Comparison of ENCODE assay signal across 1 cellular context in the genomic region with DNA sequence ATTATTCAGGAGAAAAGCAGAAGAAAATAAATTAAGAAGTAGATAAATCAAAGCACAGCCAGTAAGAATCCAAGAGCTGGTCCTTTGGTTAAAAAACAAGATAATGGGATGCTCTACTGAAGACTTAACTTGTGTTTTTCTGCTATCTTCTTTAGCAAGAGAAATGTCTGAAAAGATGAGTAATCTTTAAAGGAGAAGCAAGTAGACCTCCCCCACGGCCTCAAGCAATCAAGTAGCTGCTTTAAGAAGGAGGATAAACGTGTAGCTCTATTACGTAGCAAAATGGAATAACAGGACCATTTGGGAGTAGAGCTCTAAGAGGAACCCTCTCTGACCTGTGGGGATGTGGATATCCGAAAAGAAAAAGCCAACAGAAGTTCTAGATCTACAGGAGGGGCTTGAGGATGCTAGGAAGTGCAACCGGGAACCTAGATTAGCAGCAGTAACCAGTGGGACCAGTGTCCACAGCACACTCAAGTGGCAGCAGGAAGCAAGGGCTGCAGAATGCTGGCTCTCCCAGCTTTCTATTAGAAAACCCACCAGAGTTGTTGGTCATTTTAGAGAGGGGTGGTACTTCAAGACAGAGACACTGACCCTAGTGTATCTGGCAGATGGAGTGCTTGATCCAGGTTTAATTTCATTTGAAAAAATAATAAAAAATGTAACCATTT.
TF ChIP-seq lines count a peak whose summit lies in the region.

No MANE protein-coding gene starts in this region.

TF ChIP-seq in K562, 482 proteins besides CTCF, POLR2A, EP300 and RAD21 (continued from another document):
- TF ChIP-seq, protein P1, sequence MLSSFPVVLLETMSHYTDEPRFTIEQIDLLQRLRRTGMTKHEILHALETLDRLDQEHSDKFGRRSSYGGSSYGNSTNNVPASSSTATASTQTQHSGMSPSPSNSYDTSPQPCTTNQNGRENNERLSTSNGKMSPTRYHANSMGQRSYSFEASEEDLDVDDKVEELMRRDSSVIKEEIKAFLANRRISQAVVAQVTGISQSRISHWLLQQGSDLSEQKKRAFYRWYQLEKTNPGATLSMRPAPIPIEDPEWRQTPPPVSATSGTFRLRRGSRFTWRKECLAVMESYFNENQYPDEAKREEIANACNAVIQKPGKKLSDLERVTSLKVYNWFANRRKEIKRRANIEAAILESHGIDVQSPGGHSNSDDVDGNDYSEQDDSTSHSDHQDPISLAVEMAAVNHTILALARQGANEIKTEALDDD (IDR thresholded peaks at IDR 0.05): peak; percentile 67
- no peak for TF ChIP-seq XRCC3 (IDR thresholded peaks at IDR 0.05)
- TF ChIP-seq, protein P2, sequence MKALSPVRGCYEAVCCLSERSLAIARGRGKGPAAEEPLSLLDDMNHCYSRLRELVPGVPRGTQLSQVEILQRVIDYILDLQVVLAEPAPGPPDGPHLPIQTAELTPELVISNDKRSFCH (CRISPR knock-in tag; IDR thresholded peaks at IDR 0.05): no peak
- TF ChIP-seq, protein P2 (tag; IDR thresholded peaks at IDR 0.05): no peak
- no peak for TF ChIP-seq NFATC3 (IDR thresholded peaks at IDR 0.05)
- TF ChIP-seq YBX1 (IDR thresholded peaks at IDR 0.05): no peak
- TF ChIP-seq, protein P3, sequence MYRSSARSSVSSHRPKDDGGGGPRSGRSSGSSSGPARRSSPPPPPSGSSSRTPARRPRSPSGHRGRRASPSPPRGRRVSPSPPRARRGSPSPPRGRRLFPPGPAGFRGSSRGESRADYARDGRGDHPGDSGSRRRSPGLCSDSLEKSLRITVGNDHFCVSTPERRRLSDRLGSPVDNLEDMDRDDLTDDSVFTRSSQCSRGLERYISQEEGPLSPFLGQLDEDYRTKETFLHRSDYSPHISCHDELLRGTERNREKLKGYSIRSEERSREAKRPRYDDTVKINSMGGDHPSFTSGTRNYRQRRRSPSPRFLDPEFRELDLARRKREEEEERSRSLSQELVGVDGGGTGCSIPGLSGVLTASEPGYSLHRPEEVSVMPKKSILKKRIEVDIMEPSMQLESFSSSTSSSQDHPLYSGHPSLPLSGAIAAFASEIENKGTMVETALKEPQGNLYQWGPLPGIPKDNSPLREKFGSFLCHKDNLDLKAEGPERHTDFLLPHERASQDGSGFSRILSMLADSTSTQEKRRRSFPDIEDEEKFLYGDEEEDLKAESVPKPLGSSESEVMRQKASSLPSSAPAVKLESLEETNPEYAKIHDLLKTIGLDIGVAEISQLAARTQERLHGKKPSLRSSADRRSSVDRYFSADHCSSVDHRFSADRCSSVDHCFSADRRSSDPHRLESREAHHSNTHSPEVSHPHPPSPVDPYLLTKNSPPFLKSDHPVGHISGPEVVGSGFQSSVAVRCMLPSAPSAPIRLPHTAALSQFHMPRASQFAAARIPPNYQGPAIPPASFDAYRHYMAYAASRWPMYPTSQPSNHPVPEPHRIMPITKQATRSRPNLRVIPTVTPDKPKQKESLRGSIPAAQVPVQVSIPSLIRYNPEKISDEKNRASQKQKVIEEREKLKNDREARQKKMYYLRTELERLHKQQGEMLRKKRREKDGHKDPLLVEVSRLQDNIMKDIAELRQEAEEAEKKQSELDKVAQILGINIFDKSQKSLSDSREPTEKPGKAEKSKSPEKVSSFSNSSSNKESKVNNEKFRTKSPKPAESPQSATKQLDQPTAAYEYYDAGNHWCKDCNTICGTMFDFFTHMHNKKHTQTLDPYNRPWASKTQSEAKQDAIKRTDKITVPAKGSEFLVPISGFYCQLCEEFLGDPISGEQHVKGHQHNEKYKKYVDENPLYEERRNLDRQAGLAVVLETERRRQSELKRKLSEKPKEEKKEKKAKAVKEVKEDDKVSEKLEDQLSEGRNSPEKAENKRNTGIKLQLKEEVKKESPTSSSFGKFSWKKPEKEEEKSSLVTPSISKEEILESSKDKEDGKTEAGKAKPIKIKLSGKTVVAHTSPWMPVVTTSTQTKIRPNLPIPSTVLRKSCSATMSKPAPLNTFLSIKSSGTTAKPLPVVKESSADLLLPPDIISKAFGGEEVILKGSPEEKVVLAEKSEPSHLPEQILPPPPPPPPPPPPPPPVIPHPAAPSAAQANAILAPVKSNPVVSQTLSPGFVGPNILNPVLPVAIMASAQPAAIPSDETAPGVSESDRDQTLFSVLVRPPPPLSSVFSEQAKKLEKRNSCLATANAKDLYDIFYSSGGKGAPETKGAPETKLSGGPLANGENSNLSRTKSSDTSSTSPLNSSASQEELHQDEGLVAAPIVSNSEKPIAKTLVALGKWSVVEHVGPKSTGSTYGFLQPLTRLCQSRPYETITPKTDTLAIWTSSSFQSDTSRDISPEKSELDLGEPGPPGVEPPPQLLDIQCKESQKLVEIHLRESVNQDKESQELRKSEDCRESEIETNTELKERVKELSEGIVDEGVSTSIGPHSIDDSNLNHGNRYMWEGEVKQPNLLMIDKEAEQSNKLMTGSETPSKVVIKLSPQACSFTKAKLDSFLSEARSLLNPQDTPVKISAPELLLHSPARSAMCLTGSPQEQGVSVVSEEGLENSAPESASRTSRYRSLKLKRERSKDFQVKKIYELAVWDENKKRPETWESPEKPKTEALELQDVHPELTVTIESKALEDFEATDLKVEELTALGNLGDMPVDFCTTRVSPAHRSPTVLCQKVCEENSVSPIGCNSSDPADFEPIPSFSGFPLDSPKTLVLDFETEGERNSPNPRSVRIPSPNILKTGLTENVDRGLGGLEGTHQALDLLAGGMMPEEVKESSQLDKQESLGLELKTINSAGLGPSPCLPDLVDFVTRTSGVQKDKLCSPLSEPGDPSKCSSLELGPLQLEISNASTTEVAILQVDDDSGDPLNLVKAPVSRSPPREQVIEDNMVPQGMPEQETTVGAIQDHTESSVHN (IDR thresholded peaks at IDR 0.05; ENCODE audit: borderline replicate concordance in 1 of 2, low read depth in 1 of 2): no peak
- peak; percentile 32; the same call in 1 of the 2 replicates for TF ChIP-seq CTBP1 (IDR thresholded peaks at IDR 0.05; ENCODE audit: borderline replicate concordance)
- no peak for TF ChIP-seq NFIX (CRISPR knock-in tag; IDR thresholded peaks at IDR 0.05; ENCODE audit: low read depth)
- no peak for TF ChIP-seq RHOXF2B (CRISPR knock-in tag; conservative IDR thresholded peaks at IDR 0.05)
- 0 out of 4 replicates have a peak, but pooled peaks of 1 of the 2 experiments have one; percentile 26 for TF ChIP-seq RCOR1 (IDR thresholded peaks at IDR 0.05; ENCODE audit: borderline replicate concordance in 1 of 2, low read depth in 2 of 2, low read length in 2 of 2)
- TF ChIP-seq ETV6 (IDR thresholded peaks at IDR 0.05; ENCODE audit: borderline replicate concordance in 1 of 2, low read depth in 2 of 2, low read length in 1 of 2): no peak
- TF ChIP-seq ETV6 (CRISPR knock-in tag; IDR thresholded peaks at IDR 0.05; ENCODE audit: borderline replicate concordance): no peak
- TF ChIP-seq DDX20 (tag; IDR thresholded peaks at IDR 0.05; ENCODE audit: low read depth): no peak
- no peak for TF ChIP-seq CBX3 (IDR thresholded peaks at IDR 0.05; ENCODE audit: borderline replicate concordance in 1 of 2, low read length in 2 of 2)
